In the genomic region with DNA sequence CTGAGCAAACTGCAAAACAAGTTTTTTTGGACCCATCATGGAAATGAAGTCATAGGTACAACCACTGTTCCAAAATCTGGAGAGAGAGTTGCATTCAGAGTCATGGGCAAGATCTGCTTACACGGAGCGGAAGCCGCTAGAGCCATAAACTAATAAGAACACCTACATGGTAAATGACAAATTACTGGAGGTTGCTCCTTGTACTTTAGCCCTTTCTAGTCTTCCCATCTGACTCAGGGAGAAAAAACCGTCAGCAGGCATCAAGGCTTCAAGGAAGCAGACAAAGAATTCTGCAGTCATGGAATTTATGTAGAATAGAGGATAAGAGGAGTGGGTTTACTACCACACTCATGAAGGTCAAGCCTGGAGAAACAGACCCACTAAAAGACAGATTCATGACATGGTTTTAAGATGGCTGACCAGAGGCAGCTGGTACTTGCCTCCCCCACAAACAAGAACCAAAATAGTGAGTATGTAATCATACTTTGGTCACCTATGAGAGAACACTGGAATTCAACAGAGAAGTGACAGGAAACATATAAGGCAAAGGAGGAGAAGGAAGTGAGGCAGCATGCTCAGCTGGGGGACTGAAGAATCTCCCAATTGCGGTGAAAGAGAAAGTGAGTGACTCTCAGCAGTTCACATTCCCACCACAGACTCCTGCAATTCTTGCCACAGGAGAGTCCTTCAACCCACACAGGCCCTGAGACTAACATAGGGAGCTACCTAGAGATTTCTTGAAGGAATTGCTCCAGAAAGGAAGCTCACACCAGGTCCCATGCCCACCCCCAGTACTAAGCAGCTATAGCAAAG, we compare ENCODE assay signal across 12 cellular contexts.
"Had no signal": no experiment of that assay in that cellular context is flagged by ENCODE, and none has a peak within 500 bp of the region (broad histone marks: within the 10 kb centered on the region; RNA-seq: fewer than 3 reads in every experiment).

No MANE protein-coding gene starts in this region.

- H3K27me3 ChIP-seq: gastrocnemius medialis, right atrium auricular region, thyroid gland had no signal

- H3K9me3 ChIP-seq: gastrocnemius medialis, right atrium auricular region, thyroid gland had no signal

- H3K4me1 ChIP-seq: gastrocnemius medialis, right atrium auricular region, thyroid gland had no signal

- H3K36me3 ChIP-seq: gastrocnemius medialis, right atrium auricular region, thyroid gland had no signal

- DNase-seq: activated CD4-positive, alpha-beta T cell treated with anti-CD3 and anti-CD28 coated beads for 48 hours; activated CD8-positive, alpha-beta memory T cell treated with anti-CD3 and anti-CD28 coated beads, Interleukin-2, amount 50 U/mL, for 48 hours; activated CD8-positive, alpha-beta T cell treated with anti-CD3 and anti-CD28 coated beads, Interleukin-2, amount 10 ng/mL, durations not matched to agents 7 days and 5 days; activated naive CD4-positive, alpha-beta T cell treated with Interleukin-2 at 50 U/mL for 16 hours; effector memory CD4-positive, alpha-beta T cell; gastrocnemius medialis; naive thymus-derived CD4-positive, alpha-beta T cell; SW 1271; thyroid gland had no signal

- ATAC-seq: activated CD8-positive, alpha-beta T cell treated with anti-CD3 and anti-CD28 coated beads, Interleukin-2, amount 10 ng/mL, durations not matched to agents 7 days and 5 days; gastrocnemius medialis; naive thymus-derived CD4-positive, alpha-beta T cell; stimulated activated effector memory CD8-positive, alpha-beta T cell treated with anti-CD3 and anti-CD28 coated beads, Interleukin-12 subunit alpha, Interleukin-12 subunit beta, amount 100 ng/mL, for 72 hours had no signal

- H3K4me3 ChIP-seq: coronary artery, gastrocnemius medialis, right atrium auricular region, thyroid gland had no signal
